Comparison of ENCODE assay signal across 1 cellular context in the genomic region with DNA sequence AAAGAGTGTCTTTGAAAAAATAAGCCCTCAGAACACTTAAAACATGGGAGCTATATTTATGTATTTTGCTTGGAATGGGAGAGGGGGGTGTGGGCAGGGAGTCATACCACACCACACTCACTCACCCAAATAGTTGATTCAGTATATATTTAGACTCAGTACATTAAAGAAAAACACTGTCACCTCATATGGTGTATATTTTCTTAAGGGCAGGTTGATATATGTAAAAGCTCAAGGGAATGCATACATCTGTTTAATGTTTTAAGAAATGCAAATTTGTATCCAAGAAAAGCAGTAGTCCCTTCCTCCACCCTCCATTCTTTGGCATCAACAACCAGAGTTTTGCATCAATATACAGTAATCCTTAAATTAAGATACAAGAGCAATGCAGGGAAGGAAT.
TF ChIP-seq lines count a peak whose summit lies in the region.

No MANE protein-coding gene starts in this region.

TF ChIP-seq in SK-N-SH treated with all-trans-retinoic acid at 6 μM for 48 hours, 23 proteins besides CTCF, POLR2A, EP300 and RAD21 (continued from another document):
- TF ChIP-seq TSHZ2 (CRISPR knock-in tag; IDR thresholded peaks at IDR 0.05) (no peak), ISL1 (CRISPR knock-in tag; IDR thresholded peaks at IDR 0.05) (no peak), ESRRG (CRISPR knock-in tag; IDR thresholded peaks at IDR 0.05) (no peak)
